Comparison of ENCODE assay signal across 20 cellular contexts in the genomic region with DNA sequence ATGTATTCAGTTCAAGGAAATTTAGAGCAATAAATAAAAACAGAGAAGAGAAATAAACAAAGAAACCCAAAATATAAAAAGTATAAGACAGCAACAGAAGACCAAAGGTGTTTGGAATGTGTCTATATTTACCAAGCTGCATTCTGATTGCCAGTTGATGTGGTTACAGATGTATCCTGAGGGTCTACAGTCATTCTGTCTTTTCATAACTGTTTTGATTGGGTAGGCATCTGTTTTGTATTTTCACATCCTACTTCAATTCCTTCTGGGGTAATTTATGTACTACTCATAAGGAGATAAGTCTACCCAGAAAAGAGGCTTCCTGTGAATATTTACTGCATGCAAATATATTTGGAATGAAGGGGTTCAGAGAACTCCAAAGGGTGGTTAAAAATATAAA.
A peak's percentile ranks its signal among the peaks of the same experiment; 100 is the strongest.
DNase-seq lines count a peak whose midpoint lies in the region; ATAC-seq and TF ChIP-seq lines count a peak whose summit lies in the region.
"Had no signal": no experiment of that assay in that cellular context is flagged by ENCODE, and none has a peak within 500 bp of the region (broad histone marks: within the 10 kb centered on the region; RNA-seq: fewer than 3 reads in every experiment).

No MANE protein-coding gene starts in this region.

- no peak overlapping the region for H3K4me3 ChIP-seq in Jurkat, Clone E6-1 (ENCODE audit: low read length)
- no peak overlapping the region for H3K4me3 ChIP-seq in OCI-LY1 (ENCODE audit: low read depth, low read length, poor library complexity, severe bottlenecking)
- H3K4me3 ChIP-seq in SK-N-SH (ENCODE audit: low read depth in 2 of 2, low read length in 1 of 2): no peak overlapping the region
- no peak overlapping the region for H3K4me3 ChIP-seq in smooth muscle cell
- H3K4me3 ChIP-seq: A549, Peyer's patch, SJCRH30 had no signal

- TF ChIP-seq POLR2A in erythroblast (IDR thresholded peaks at IDR 0.05; ENCODE audit: low read length): no peak

- H3K27ac Mint-ChIP-seq in activated CD8-positive, alpha-beta memory T cell treated with anti-CD3 and anti-CD28 coated beads, Interleukin-2, amount 10 ng/mL, durations not matched to agents 7 days and 5 days: no peak overlapping the region
- H3K27ac Mint-ChIP-seq: T-helper 1 cell treated with Interleukin-12 subunit alpha and Interleukin-12 subunit beta and Interleukin-4 antibody, amounts not matched to agents 30 μg/mL and 1 μg/mL, for 36 hours had no signal

- H3K27ac ChIP-seq in OCI-LY1 (ENCODE audit: low read depth, low read length, poor library complexity, severe bottlenecking): peak overlapping the region; percentile 88
- H3K27ac ChIP-seq in SK-N-SH (ENCODE audit: low read depth in 2 of 2, low read length in 1 of 2): peak overlapping the region in 1 of 2 experiments; percentile 11; a peak in 2 of 4 replicates
- H3K27ac ChIP-seq in smooth muscle cell (ENCODE audit: low read depth): no peak overlapping the region
- H3K27ac ChIP-seq: A549, Peyer's patch, SJCRH30 had no signal

- TF ChIP-seq CTCF in OCI-LY1 (IDR thresholded peaks at IDR 0.05; ENCODE audit: low read length): no peak
- no peak for TF ChIP-seq CTCF in SK-N-SH (IDR thresholded peaks at IDR 0.05)
- no peak for TF ChIP-seq CTCF in smooth muscle cell (IDR thresholded peaks at IDR 0.05; ENCODE audit: borderline replicate concordance, insufficient read depth, poor library complexity, severe bottlenecking)

- no peaks in the 10 kb centered on the region for H3K4me1 Mint-ChIP-seq in activated CD8-positive, alpha-beta memory T cell treated with anti-CD3 and anti-CD28 coated beads, Interleukin-2, amount 10 ng/mL, durations not matched to agents 7 days and 5 days

- no peak overlapping the region for H3K4me3 Mint-ChIP-seq in activated CD8-positive, alpha-beta memory T cell treated with anti-CD3 and anti-CD28 coated beads, Interleukin-2, amount 10 ng/mL, durations not matched to agents 7 days and 5 days
- H3K4me3 Mint-ChIP-seq: T-helper 1 cell treated with Interleukin-12 subunit alpha and Interleukin-12 subunit beta and Interleukin-4 antibody, amounts not matched to agents 30 μg/mL and 1 μg/mL, for 36 hours had no signal

- H2AFZ ChIP-seq in OCI-LY1 (ENCODE audit: low read length) (no peak overlapping the region), SK-N-SH (ENCODE audit: low read depth) (no peak overlapping the region), smooth muscle cell (ENCODE audit: low read depth) (no peak overlapping the region)

- H4K20me1 ChIP-seq in OCI-LY1 (ENCODE audit: insufficient read depth, low read length): no peaks in the 10 kb centered on the region
- H4K20me1 ChIP-seq in SK-N-SH (ENCODE audit: insufficient read depth): no peaks in the 10 kb centered on the region
- H4K20me1 ChIP-seq in smooth muscle cell (ENCODE audit: low read depth): no peaks in the 10 kb centered on the region

- H3K27me3 Mint-ChIP-seq in activated CD8-positive, alpha-beta memory T cell treated with anti-CD3 and anti-CD28 coated beads, Interleukin-2, amount 10 ng/mL, durations not matched to agents 7 days and 5 days: no peaks in the 10 kb centered on the region

- POLR2A ChIA-PET in SK-N-SH (lab: Yijun Ruan, JAX): no interaction called here

- TF ChIP-seq RAD21 in SK-N-SH (IDR thresholded peaks at IDR 0.05; ENCODE audit: low read length): no peak

- DNase-seq in Jurkat, Clone E6-1 (ENCODE audit: low read depth, low spot score): peak; percentile 73
- DNase-seq in SK-N-SH (peak; percentile 32), smooth muscle cell (lab: John Stamatoyannopoulos, UW; ENCODE audit: unreplicated experiment) (no peak), erythroblast (lab: John Stamatoyannopoulos, UW) (no peak), NCI-H2107 (lab: John Stamatoyannopoulos, UW) (no peak)
- DNase-seq in activated CD8-positive, alpha-beta memory T cell treated with anti-CD3 and anti-CD28 coated beads, Interleukin-2, amount 10 ng/mL, durations not matched to agents 7 days and 5 days: no peak
- DNase-seq: AML-193, DMS153, HCEC 1CT, NCI-H1105 treated with DMSO at 0.1 percent for 48 hours, NCI-H146, NCI-H1930, NCI-H446 treated with DMSO at 0.1 percent for 48 hours, Peyer's patch, T-helper 9 cell had no signal

- ATAC-seq in activated CD8-positive, alpha-beta memory T cell treated with anti-CD3 and anti-CD28 coated beads, Interleukin-2, amount 10 ng/mL, durations not matched to agents 7 days and 5 days: no peak
- ATAC-seq: A549, Right ventricle myocardium inferior had no signal

- H3K4me2 ChIP-seq in OCI-LY1 (ENCODE audit: low read length) (0 out of 2 replicates have a peak overlapping the region, but pooled peaks have one; percentile 29), SK-N-SH (no peak overlapping the region), smooth muscle cell (peak overlapping the region; percentile 73)
- H3K4me2 ChIP-seq: A549 had no signal

- H3K9me3 Mint-ChIP-seq in activated CD8-positive, alpha-beta memory T cell treated with anti-CD3 and anti-CD28 coated beads, Interleukin-2, amount 10 ng/mL, durations not matched to agents 7 days and 5 days (ENCODE audit: low read depth): peaks cover 17% of the 10 kb centered on the region

- H3F3A ChIP-seq in OCI-LY1 (ENCODE audit: insufficient read depth, low read length) (no peaks in the 10 kb centered on the region), SK-N-SH (replicated peaks; ENCODE audit: insufficient read depth) (no peaks in the 10 kb centered on the region), smooth muscle cell (ENCODE audit: low read depth) (no peaks in the 10 kb centered on the region)

- no peaks in the 10 kb centered on the region for H3K9me2 ChIP-seq in OCI-LY1 (ENCODE audit: low read depth, low read length)
- no peaks in the 10 kb centered on the region for H3K9me2 ChIP-seq in SK-N-SH

- no peaks in the 10 kb centered on the region for H3K36me3 Mint-ChIP-seq in activated CD8-positive, alpha-beta memory T cell treated with anti-CD3 and anti-CD28 coated beads, Interleukin-2, amount 10 ng/mL, durations not matched to agents 7 days and 5 days

- H3K9me3 ChIP-seq in OCI-LY1 (ENCODE audit: low read length): peaks cover 3% of the 10 kb centered on the region; the same call in 1 of the 2 replicates
- H3K9me3 ChIP-seq in SK-N-SH: no peaks in the 10 kb centered on the region
- H3K9me3 ChIP-seq in smooth muscle cell (replicated peaks; ENCODE audit: low read depth): no peaks in the 10 kb centered on the region
- H3K9me3 ChIP-seq: Peyer's patch, SJCRH30 had no signal

- CTCF ChIA-PET in SK-N-SH (lab: Yijun Ruan, JAX): no interaction called here
- CTCF ChIA-PET in activated CD8-positive, alpha-beta memory T cell treated with anti-CD3 and anti-CD28 coated beads, Interleukin-2, amount 10 ng/mL, durations not matched to agents 7 days and 5 days (lab: Charles Lee): no interaction called here

- H3K27me3 ChIP-seq in OCI-LY1 (ENCODE audit: insufficient read depth, low read length): no peaks in the 10 kb centered on the region
- H3K27me3 ChIP-seq in SK-N-SH (ENCODE audit: insufficient read depth): no peaks in the 10 kb centered on the region
- no peaks in the 10 kb centered on the region for H3K27me3 ChIP-seq in smooth muscle cell (ENCODE audit: low read depth)
- H3K27me3 ChIP-seq: Peyer's patch, SJCRH30 had no signal

- no peaks in the 10 kb centered on the region; the same call in 1 of the 2 replicates for H3K36me3 ChIP-seq in OCI-LY1 (ENCODE audit: insufficient read depth, low read length)
- no peaks in the 10 kb centered on the region for H3K36me3 ChIP-seq in SK-N-SH (replicated peaks in 1 of 2; ENCODE audit: control insufficient read depth in 1 of 2, insufficient read depth in 2 of 2, low read length in 1 of 2)
- H3K36me3 ChIP-seq in smooth muscle cell (ENCODE audit: low read depth): no peaks in the 10 kb centered on the region
- H3K36me3 ChIP-seq: Peyer's patch, SJCRH30 had no signal

- TF ChIP-seq EP300 in SK-N-SH (IDR thresholded peaks at IDR 0.05; ENCODE audit: borderline replicate concordance in 1 of 2, low read depth in 1 of 2, low read length in 1 of 2): peak in 1 of 2 experiments; percentile 38; a peak in 1 of 4 replicates

- H3K9ac ChIP-seq in OCI-LY1 (ENCODE audit: low read length): no peak overlapping the region
- no peak overlapping the region for H3K9ac ChIP-seq in SK-N-SH
- H3K9ac ChIP-seq in smooth muscle cell (ENCODE audit: low read depth): no peak overlapping the region

- H3K79me2 ChIP-seq in OCI-LY1 (ENCODE audit: insufficient read depth, low read length): no peaks in the 10 kb centered on the region
- no peaks in the 10 kb centered on the region for H3K79me2 ChIP-seq in SK-N-SH (ENCODE audit: insufficient read depth)
- no peaks in the 10 kb centered on the region for H3K79me2 ChIP-seq in smooth muscle cell (ENCODE audit: low read depth)

- peaks cover 34% of the 10 kb centered on the region for H3K4me1 ChIP-seq in OCI-LY1 (ENCODE audit: insufficient read depth, low read length, severe bottlenecking)
- H3K4me1 ChIP-seq in SK-N-SH (ENCODE audit: control insufficient read depth in 1 of 2, insufficient read depth in 2 of 2, low read depth in 1 of 2, low read length in 1 of 2): peaks cover 0 to 3% of the 10 kb centered on the region in 2 experiments; a peak in 2 of 4 replicates
- H3K4me1 ChIP-seq in smooth muscle cell (ENCODE audit: low read depth): peaks cover 9% of the 10 kb centered on the region
- H3K4me1 ChIP-seq: A549, Peyer's patch had no signal

TF ChIP-seq in SK-N-SH, 30 proteins besides CTCF, POLR2A, EP300 and RAD21 (continues in another document):
- TF ChIP-seq GABPA (IDR thresholded peaks at IDR 0.05; ENCODE audit: low read depth): no peak
- TF ChIP-seq, protein P1, sequence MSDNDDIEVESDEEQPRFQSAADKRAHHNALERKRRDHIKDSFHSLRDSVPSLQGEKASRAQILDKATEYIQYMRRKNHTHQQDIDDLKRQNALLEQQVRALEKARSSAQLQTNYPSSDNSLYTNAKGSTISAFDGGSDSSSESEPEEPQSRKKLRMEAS (IDR thresholded peaks at IDR 0.05; ENCODE audit: low read depth): no peak
- TF ChIP-seq, protein P2, sequence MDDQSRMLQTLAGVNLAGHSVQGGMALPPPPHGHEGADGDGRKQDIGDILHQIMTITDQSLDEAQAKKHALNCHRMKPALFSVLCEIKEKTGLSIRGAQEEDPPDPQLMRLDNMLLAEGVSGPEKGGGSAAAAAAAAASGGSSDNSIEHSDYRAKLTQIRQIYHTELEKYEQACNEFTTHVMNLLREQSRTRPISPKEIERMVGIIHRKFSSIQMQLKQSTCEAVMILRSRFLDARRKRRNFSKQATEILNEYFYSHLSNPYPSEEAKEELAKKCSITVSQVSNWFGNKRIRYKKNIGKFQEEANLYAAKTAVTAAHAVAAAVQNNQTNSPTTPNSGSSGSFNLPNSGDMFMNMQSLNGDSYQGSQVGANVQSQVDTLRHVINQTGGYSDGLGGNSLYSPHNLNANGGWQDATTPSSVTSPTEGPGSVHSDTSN (IDR thresholded peaks at IDR 0.05): no peak
- no peak for TF ChIP-seq RCOR1 (IDR thresholded peaks at IDR 0.05; ENCODE audit: low read length)
- no peak for TF ChIP-seq EZH2phosphoT487 (IDR thresholded peaks at IDR 0.05; ENCODE audit: borderline replicate concordance, low read depth)

Comparison
In these comparisons a context has a peak if more than half of its experiments do, and no peak if none do; other contexts are left out.
1. DNase-seq: peak in Jurkat, Clone E6-1 (single experiment) and SK-N-SH (single experiment); none in smooth muscle cell (single experiment), activated CD8-positive, alpha-beta memory T cell treated with anti-CD3 and anti-CD28 coated beads, Interleukin-2, amount 10 ng/mL, durations not matched to agents 7 days and 5 days (single experiment), erythroblast (0 of 2) and NCI-H2107 (single experiment).